Comparison of ENCODE assay signal across 23 cellular contexts in the genomic region with DNA sequence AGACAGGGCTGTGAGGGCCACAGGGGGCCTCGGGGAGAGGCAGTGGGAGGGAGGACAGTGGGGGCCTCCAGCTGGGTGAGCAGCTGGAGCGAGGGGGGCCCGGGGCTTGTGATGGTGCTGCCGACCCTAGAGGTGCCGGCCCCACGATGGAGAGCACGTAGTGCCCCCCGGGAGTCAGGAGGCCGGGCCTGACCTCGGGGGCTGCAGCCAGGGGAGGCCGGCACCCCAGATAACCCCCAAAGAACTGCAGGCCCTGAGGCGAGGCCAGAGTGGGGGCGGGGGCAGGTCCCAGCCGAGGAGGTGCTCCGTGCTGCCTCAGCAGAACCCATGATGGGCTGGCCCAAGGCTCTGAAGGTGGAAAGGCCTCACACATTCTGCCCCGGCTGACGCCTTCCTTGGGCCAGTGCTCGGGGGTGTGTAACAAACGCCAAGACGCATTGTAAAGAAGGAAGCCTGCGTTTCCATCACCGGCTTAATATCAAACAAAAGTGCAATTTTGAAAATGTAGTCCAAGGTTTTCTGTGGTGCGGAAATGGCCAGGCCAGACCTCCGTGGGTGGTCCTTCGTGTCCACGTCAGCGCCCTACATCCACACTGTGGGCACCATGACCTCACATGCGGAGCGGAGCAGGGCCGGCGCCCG. TPM values are rescaled to one million over a fixed set of nuclear protein-coding genes. Genes with fewer than 3 reads are reported as not detected.
DNase-seq lines count a peak whose midpoint lies in the region; TF ChIP-seq lines count a peak whose summit lies in the region.
"Had no signal": no experiment of that assay in that cellular context is flagged by ENCODE, and none has a peak within 500 bp of the region (broad histone marks: within the 10 kb centered on the region; RNA-seq: fewer than 3 reads in every experiment).

No MANE protein-coding gene starts in this region.

- no peak overlapping the region for H2BK12ac ChIP-seq in trophoblast cell (ENCODE audit: low read length)

- no peak overlapping the region for H3K18ac ChIP-seq in trophoblast cell (ENCODE audit: low read length)

- no CpG with 5 or more reads among the region's 32 CpGs for WGBS in trophoblast cell (ENCODE audit: extremely low coverage, insufficient coverage, insufficient read length)

- no peak overlapping the region for H4K8ac ChIP-seq in trophoblast cell (ENCODE audit: low read depth, low read length)

- no peaks in the 10 kb centered on the region for H3K79me2 ChIP-seq in trophoblast cell (ENCODE audit: control insufficient read depth, insufficient read depth, low read length, poor library complexity)

- H3K9me3 Mint-ChIP-seq in brain (peaks cover 0 to 3% (median 2%) of the 10 kb centered on the region in 5 experiments), CD14-positive monocyte (no peaks in the 10 kb centered on the region)
- H3K9me3 Mint-ChIP-seq: activated B cell treated with CpG ODN at 0.5 μM for 24 hours; activated CD4-positive, alpha-beta memory T cell treated with anti-CD3 and anti-CD28 coated beads for 36 hours; CD8-positive, alpha-beta T cell had no signal

- H2AFZ ChIP-seq in trophoblast cell (ENCODE audit: insufficient read depth, low read length, poor library complexity), result no peak overlapping the region

- intact Hi-C loops in CD14-positive monocyte (cut with micrococcal nuclease), result no loop called here

- no peaks in the 10 kb centered on the region for H3K27me3 ChIP-seq in H7 (ENCODE audit: control insufficient read depth, insufficient read depth, low read length)
- peaks cover 6 to 24% (median 8%) of the 10 kb centered on the region in 3 donors for H3K27me3 ChIP-seq in skeletal muscle tissue (ENCODE audit: control insufficient read depth in 3 of 3, insufficient read depth in 3 of 3, low read length in 3 of 3)
- H3K27me3 ChIP-seq in trophoblast cell (ENCODE audit: insufficient read depth, low read length), result no peaks in the 10 kb centered on the region

- no peak overlapping the region for H2BK120ac ChIP-seq in trophoblast cell (ENCODE audit: insufficient read depth, low read length, poor library complexity)

- H3K4me1 Mint-ChIP-seq in brain (peaks cover 7% of the 10 kb centered on the region), CD14-positive monocyte (no peaks in the 10 kb centered on the region)
- H3K4me1 Mint-ChIP-seq: activated B cell treated with CpG ODN at 0.5 μM for 24 hours had no signal

- no peak for TF ChIP-seq CTCF in brain (conservative IDR thresholded peaks at IDR 0.05)
- no peak for TF ChIP-seq CTCF in CD14-positive monocyte (IDR thresholded peaks at IDR 0.05)

- H4K91ac ChIP-seq in trophoblast cell (ENCODE audit: low read depth, low read length), result no peak overlapping the region

- H3K79me1 ChIP-seq in trophoblast cell (ENCODE audit: low read length), result no peaks in the 10 kb centered on the region

- no peaks in the 10 kb centered on the region for H3K9me3 ChIP-seq in skeletal muscle tissue (ENCODE audit: control insufficient read depth in 3 of 3, low read length in 3 of 3)
- no peaks in the 10 kb centered on the region for H3K9me3 ChIP-seq in trophoblast cell (ENCODE audit: insufficient read depth, low read depth, low read length)

- DNase-seq in H7 (peak; percentile 46), islet precursor cell (peak; percentile 51), NCI-H2081 treated with DMSO at 0.1 percent for 48 hours (lab: John Stamatoyannopoulos, UW) (no peak), SIG-M5 (lab: John Stamatoyannopoulos, UW) (no peak), CD14-positive monocyte (ENCODE audit: low spot score) (no peak), trophoblast cell (no peak)
- DNase-seq: activated B cell treated with CpG ODN at 0.5 μM for 24 hours; activated CD4-positive, alpha-beta memory T cell treated with anti-CD3 and anti-CD28 coated beads for 36 hours; activated T-cell treated with anti-CD3 and anti-CD28 coated beads for 4 hours; amniotic stem cell; CD8-positive, alpha-beta T cell; central memory CD4-positive, alpha-beta T cell; DND-41; erythroblast; Kasumi-1; NCI-H1105; NCI-H526; stimulated activated CD4-positive, alpha-beta T cell treated with anti-CD3 and anti-CD28 coated beads, Interleukin-12 subunit alpha, Interleukin-12 subunit beta, amount 100 ng/mL, for 4 hours; stimulated activated CD8-positive, alpha-beta memory T cell treated with anti-CD3 and anti-CD28 coated beads, Interleukin-4, amount 100 ng/mL, for 48 hours; T-helper 2 cell had no signal

- H3K36me3 ChIP-seq in H7 (replicated peaks; ENCODE audit: control insufficient read depth, insufficient read depth, low read length) (no peaks in the 10 kb centered on the region), skeletal muscle tissue (ENCODE audit: control insufficient read depth in 3 of 3, insufficient read depth in 3 of 3, low read length in 3 of 3) (no peaks in the 10 kb centered on the region), trophoblast cell (ENCODE audit: control insufficient read depth in 1 of 2, insufficient read depth in 2 of 2, low read length in 2 of 2) (no peaks in the 10 kb centered on the region)

- H3K4ac ChIP-seq in trophoblast cell (ENCODE audit: low read depth, low read length), result no peak overlapping the region

- H3K4me3 Mint-ChIP-seq in brain (no peak overlapping the region), CD14-positive monocyte (no peak overlapping the region)
- H3K4me3 Mint-ChIP-seq: activated B cell treated with CpG ODN at 0.5 μM for 24 hours; activated CD4-positive, alpha-beta memory T cell treated with anti-CD3 and anti-CD28 coated beads for 36 hours; CD8-positive, alpha-beta T cell had no signal

- no peak overlapping the region for H3K14ac ChIP-seq in trophoblast cell (ENCODE audit: low read length)

- no peak overlapping the region for H3K4me3 ChIP-seq in H7 (ENCODE audit: insufficient read depth, low read depth, low read length)
- H3K4me3 ChIP-seq in skeletal muscle tissue (ENCODE audit: low read length in 3 of 3), result no peak overlapping the region
- no peak overlapping the region for H3K4me3 ChIP-seq in trophoblast cell (ENCODE audit: low read depth, low read length)

- H3K23ac ChIP-seq in trophoblast cell (ENCODE audit: low read length), result no peak overlapping the region

- H3K36me3 Mint-ChIP-seq in brain (no peaks in the 10 kb centered on the region), CD14-positive monocyte (no peaks in the 10 kb centered on the region)
- H3K36me3 Mint-ChIP-seq: activated CD4-positive, alpha-beta memory T cell treated with anti-CD3 and anti-CD28 coated beads for 36 hours; CD8-positive, alpha-beta T cell had no signal

- H3K9ac ChIP-seq in skeletal muscle tissue (ENCODE audit: low read depth in 1 of 3, low read length in 3 of 3), result no peak overlapping the region
- no peak overlapping the region for H3K9ac ChIP-seq in trophoblast cell (ENCODE audit: low read length)

- H3K4me2 ChIP-seq in trophoblast cell (ENCODE audit: low read length), result no peak overlapping the region

- peak overlapping the region in 3 of 5 experiments; percentile 30 to 81 (median 80) for H3K27ac Mint-ChIP-seq in brain
- H3K27ac Mint-ChIP-seq in CD14-positive monocyte, result no peak overlapping the region
- H3K27ac Mint-ChIP-seq: activated B cell treated with CpG ODN at 0.5 μM for 24 hours; activated CD4-positive, alpha-beta memory T cell treated with anti-CD3 and anti-CD28 coated beads for 36 hours; CD8-positive, alpha-beta T cell had no signal

- no peak overlapping the region for H2AK5ac ChIP-seq in trophoblast cell (ENCODE audit: low read length)

- H3K27me3 Mint-ChIP-seq in brain, result no peaks in the 10 kb centered on the region
- peaks cover 0 to 6% (median 4%) of the 10 kb centered on the region in 3 donors for H3K27me3 Mint-ChIP-seq in CD14-positive monocyte (ENCODE audit: low read depth in 3 of 3)

- H3K4me1 ChIP-seq in skeletal muscle tissue (ENCODE audit: control insufficient read depth in 3 of 3, insufficient read depth in 3 of 3, low read length in 3 of 3) (peaks cover 7 to 20% (median 10%) of the 10 kb centered on the region in 3 donors), trophoblast cell (ENCODE audit: control insufficient read depth in 1 of 2, insufficient read depth in 2 of 2, low read length in 2 of 2) (no peaks in the 10 kb centered on the region)

- H3K27ac ChIP-seq in skeletal muscle tissue (ENCODE audit: low read depth, low read length) (peak overlapping the region; percentile 54), trophoblast cell (ENCODE audit: low read depth, low read length) (no peak overlapping the region)

- H4K12ac ChIP-seq in trophoblast cell (ENCODE audit: low read depth, low read length), result no peak overlapping the region

- no peak overlapping the region for H2BK5ac ChIP-seq in trophoblast cell (ENCODE audit: low read depth, low read length, poor library complexity)

RNA-seq across cellular contexts. Expression of a gene that starts 55.2 kb away (rescaled TPM):
- 243 and 283 TPM in 2 replicates for total RNA-seq in H7 (2014; rRNA removed; shearing (Covaris generic))
- polyA plus RNA-seq in brain (ENCODE audit: insufficient read depth, low read depth, low replicate concordance) (48.4 TPM), CD14-positive monocyte (under 1 TPM; 0.08 to 0.10 TPM)
- total RNA-seq in skeletal muscle tissue, result 270 TPM
- 53.0 and 55.7 TPM in 2 replicates for polyA plus RNA-seq in trophoblast cell (2013)
- total RNA-seq: OCI-LY7 had no signal

Comparison
In these comparisons a context has a peak if more than half of its experiments do, and no peak if none do; other contexts are left out.
1. DNase-seq: peak in H7 (single experiment) and islet precursor cell (single experiment); none in NCI-H2081 treated with DMSO at 0.1 percent for 48 hours (single experiment), SIG-M5 (single experiment), CD14-positive monocyte (single experiment) and trophoblast cell (0 of 2).
2. H3K27ac Mint-ChIP-seq: peak in brain (3 of 5); none in CD14-positive monocyte (0 of 7).